Comparison of ENCODE assay signal across 1 cellular context in genomic region chr6:129709909-129710721, GRCh38.
A peak's percentile ranks its signal among the peaks of the same experiment; 100 is the strongest.
TF ChIP-seq lines count a peak whose summit lies in the region.

Gene ARHGAP18, minus strand, starts transcription at chr6:129710177. Its CDS starts 41 bp downstream, at chr6:129710136.

TF ChIP-seq in HepG2, 621 proteins besides CTCF, POLR2A, EP300 and RAD21 (continued from another document and continues in another):
- TF ChIP-seq ZNF646 (CRISPR knock-in tag; IDR thresholded peaks at IDR 0.05) (no peak), PLSCR1 (CRISPR knock-in tag; IDR thresholded peaks at IDR 0.05; ENCODE audit: borderline replicate concordance) (no peak), THAP8 (CRISPR knock-in tag; IDR thresholded peaks at IDR 0.05; ENCODE audit: borderline replicate concordance) (peak; percentile 86; the same call in 1 of the 2 replicates), HNRNPK (IDR thresholded peaks at IDR 0.05; ENCODE audit: low read depth, low read length, poor library complexity, severe bottlenecking) (no peak), MEF2D (CRISPR knock-in tag; IDR thresholded peaks at IDR 0.05) (peak; percentile 65), ZNF18 (CRISPR knock-in tag; IDR thresholded peaks at IDR 0.05; ENCODE audit: insufficient replicate concordance) (no peak), KLF16 (CRISPR knock-in tag; IDR thresholded peaks at IDR 0.05) (peak in 1 of 2 experiments; percentile 60; a peak in 2 of 4 replicates), ZNF530 (CRISPR knock-in tag; IDR thresholded peaks at IDR 0.05; ENCODE audit: low read depth) (no peak), SP2 (CRISPR knock-in tag; IDR thresholded peaks at IDR 0.05) (no peak; the same call in 1 of the 2 replicates), SOX13 (IDR thresholded peaks at IDR 0.05) (no peak), SOX13 (CRISPR knock-in tag; conservative IDR thresholded peaks at IDR 0.05 in 1 of 2, IDR thresholded peaks at IDR 0.05 in 1 of 2) (peak in 1 of 2 experiments; percentile 70; a peak in 2 of 4 replicates), ZNF431 (CRISPR knock-in tag; IDR thresholded peaks at IDR 0.05; ENCODE audit: borderline replicate concordance, low read depth) (peak; percentile 92; the same call in 1 of the 2 replicates), ZNF816 (CRISPR knock-in tag; IDR thresholded peaks at IDR 0.05; ENCODE audit: borderline replicate concordance) (0 out of 2 replicates have a peak, but pooled peaks have one; percentile 64), FOXJ3 (CRISPR knock-in tag; IDR thresholded peaks at IDR 0.05; ENCODE audit: borderline replicate concordance) (peak; percentile 44; the same call in 1 of the 2 replicates), RERE (CRISPR knock-in tag; IDR thresholded peaks at IDR 0.05; ENCODE audit: low read depth) (0 out of 2 replicates have a peak, but pooled peaks have one; percentile 39), CREM (IDR thresholded peaks at IDR 0.05) (0 out of 2 replicates have a peak, but pooled peaks have one; percentile 50), CREM (CRISPR knock-in tag; IDR thresholded peaks at IDR 0.05) (no peak), HNRNPL (IDR thresholded peaks at IDR 0.05; ENCODE audit: low read depth, low read length) (no peak), NPAS2 (CRISPR knock-in tag; IDR thresholded peaks at IDR 0.05; ENCODE audit: borderline replicate concordance) (no peak), ZNF557 (CRISPR knock-in tag; IDR thresholded peaks at IDR 0.05) (no peak), ZNF891 (CRISPR knock-in tag; IDR thresholded peaks at IDR 0.05) (peak; percentile 97), ELF3 (CRISPR knock-in tag; IDR thresholded peaks at IDR 0.05) (peak; percentile 92), MZF1 (CRISPR knock-in tag; IDR thresholded peaks at IDR 0.05; ENCODE audit: borderline replicate concordance) (no peak), RBFOX2 (IDR thresholded peaks at IDR 0.05; ENCODE audit: low read depth, low read length) (peak; percentile 75), ERF (CRISPR knock-in tag; IDR thresholded peaks at IDR 0.05) (peak; percentile 91), ZNF432 (CRISPR knock-in tag; IDR thresholded peaks at IDR 0.05; ENCODE audit: borderline replicate concordance) (no peak), RNF219 (CRISPR knock-in tag; IDR thresholded peaks at IDR 0.05) (no peak), KAT2B (IDR thresholded peaks at IDR 0.05; ENCODE audit: borderline replicate concordance, low read depth, low read length) (no peak), ATRX (CRISPR knock-in tag; IDR thresholded peaks at IDR 0.05; ENCODE audit: borderline replicate concordance) (no peak), SMAD1 (CRISPR knock-in tag; IDR thresholded peaks at IDR 0.05; ENCODE audit: borderline replicate concordance, low read depth) (peak; percentile 87; the same call in 1 of the 2 replicates), MXD1 (CRISPR knock-in tag; IDR thresholded peaks at IDR 0.05) (peak; percentile 62; the same call in 1 of the 2 replicates), ZNF598 (CRISPR knock-in tag; IDR thresholded peaks at IDR 0.05; ENCODE audit: borderline replicate concordance) (peak; percentile 98; the same call in 1 of the 2 replicates), AKAP8 (CRISPR knock-in tag; IDR thresholded peaks at IDR 0.05) (no peak), DMAP1 (CRISPR knock-in tag; IDR thresholded peaks at IDR 0.05) (0 out of 2 replicates have a peak, but pooled peaks have one; percentile 46), ARNT2 (CRISPR knock-in tag; IDR thresholded peaks at IDR 0.05; ENCODE audit: low read depth) (peak; percentile 66; the same call in 1 of the 2 replicates), RXRA (CRISPR knock-in tag; IDR thresholded peaks at IDR 0.05) (peak; percentile 79), CSRNP1 (CRISPR knock-in tag; IDR thresholded peaks at IDR 0.05) (no peak; the same call in 1 of the 2 replicates), BHLHE40 (IDR thresholded peaks at IDR 0.05; ENCODE audit: low read length) (no peak)
